1 cellular context compared by ENCODE assay signal in genomic region chr16:85124636-85125346, GRCh38.
A peak's percentile ranks its signal among the peaks of the same experiment; 100 is the strongest.
TF ChIP-seq lines count a peak whose summit lies in the region.

No MANE protein-coding gene starts in this region.

TF ChIP-seq in HepG2, 621 proteins besides CTCF, POLR2A, EP300 and RAD21:
- TF ChIP-seq MAX (IDR thresholded peaks at IDR 0.05) (0 out of 2 replicates have a peak, but pooled peaks have one; percentile 20), NFE2L2 (IDR thresholded peaks at IDR 0.05; ENCODE audit: low read length) (peak; percentile 92), MAFK (conservative IDR thresholded peaks at IDR 0.05 in 1 of 2, IDR thresholded peaks at IDR 0.05 in 1 of 2; ENCODE audit: low read length in 2 of 2) (peak; percentile 90 to 92), UBTF (CRISPR knock-in tag; IDR thresholded peaks at IDR 0.05) (0 out of 2 replicates have a peak, but pooled peaks have one; percentile 24), MAFG (CRISPR knock-in tag; IDR thresholded peaks at IDR 0.05) (peak; percentile 73), SALL2 (CRISPR knock-in tag; IDR thresholded peaks at IDR 0.05) (no peak), SOX6 (IDR thresholded peaks at IDR 0.05) (no peak), SOX6 (CRISPR knock-in tag; IDR thresholded peaks at IDR 0.05) (no peak), IKZF1 (IDR thresholded peaks at IDR 0.05) (no peak), ZNF512 (CRISPR knock-in tag; IDR thresholded peaks at IDR 0.05) (no peak), NFE2 (CRISPR knock-in tag; IDR thresholded peaks at IDR 0.05) (peak; percentile 59; the same call in 1 of the 2 replicates), ZNF280D (CRISPR knock-in tag; IDR thresholded peaks at IDR 0.05) (no peak), ATF4 (CRISPR knock-in tag; IDR thresholded peaks at IDR 0.05) (no peak), ZNF768 (CRISPR knock-in tag; IDR thresholded peaks at IDR 0.05) (0 out of 2 replicates have a peak, but pooled peaks have one; percentile 7), MAFF (IDR thresholded peaks at IDR 0.05; ENCODE audit: low read depth, low read length) (peak; percentile 86), MEIS1 (CRISPR knock-in tag; IDR thresholded peaks at IDR 0.05; ENCODE audit: borderline replicate concordance) (no peak)
